Comparison of ENCODE assay signal across 8 cellular contexts in the genomic region with DNA sequence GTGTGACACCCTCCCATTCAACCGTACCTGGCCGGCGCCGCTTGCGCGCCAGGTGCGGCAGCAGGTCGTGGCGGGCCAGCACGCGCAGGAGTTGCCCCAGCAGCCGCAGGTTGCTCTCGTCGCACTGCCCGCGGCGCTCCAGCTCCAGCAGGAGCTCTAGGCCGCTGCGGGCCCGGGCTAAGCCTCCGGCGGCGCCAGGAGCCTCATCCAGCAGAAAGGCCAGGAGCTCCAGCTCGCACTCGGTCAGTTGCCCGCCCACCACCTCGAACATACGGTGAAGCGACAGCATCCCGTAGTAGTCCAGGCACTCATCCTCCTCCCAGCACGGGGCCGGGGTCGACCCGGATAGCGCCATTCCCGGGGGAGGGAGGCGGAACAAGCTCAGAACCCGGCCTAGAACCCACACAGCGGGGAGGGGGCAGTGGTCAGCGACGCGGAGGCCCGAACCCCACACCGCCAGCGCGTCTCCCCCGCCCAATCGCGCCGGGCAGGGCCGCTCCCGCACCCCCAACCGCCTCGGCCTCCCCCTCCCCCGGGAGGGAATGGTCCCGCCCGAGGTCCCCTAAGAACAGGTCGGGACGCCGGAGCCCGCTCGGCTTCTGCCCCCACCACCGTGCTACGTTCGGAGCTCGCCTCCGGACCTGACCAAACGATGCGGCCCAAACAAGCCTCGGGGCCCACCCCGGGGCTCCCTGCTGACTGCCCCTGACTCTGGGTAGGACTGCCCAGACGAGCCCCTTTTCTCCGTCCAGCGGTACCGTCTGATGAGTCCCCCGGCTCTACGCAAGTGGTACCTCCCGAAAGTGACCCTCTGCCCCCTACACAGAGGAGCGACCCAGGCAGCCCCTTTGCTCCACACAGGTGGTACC. TPM values are rescaled to one million over a fixed set of nuclear protein-coding genes. Genes with fewer than 3 reads are reported as not detected.
DNase-seq lines count a peak whose midpoint lies in the region; ATAC-seq and TF ChIP-seq lines count a peak whose summit lies in the region.

No MANE protein-coding gene starts in this region.

- TF ChIP-seq CTCF in lung (IDR thresholded peaks at IDR 0.05; ENCODE audit: control extremely low read depth, extremely low read depth): no peak

- no peaks in the 10 kb centered on the region for H3K27me3 Mint-ChIP-seq in activated CD4-positive, alpha-beta T cell treated with anti-CD3 and anti-CD28 coated beads for 36 hours
- H3K27me3 Mint-ChIP-seq in stimulated activated naive CD8-positive, alpha-beta T cell treated with anti-CD3 and anti-CD28 coated beads, Interleukin-15, amount 100 ng/mL, for 72 hours: no peaks in the 10 kb centered on the region

- H3K27me3 ChIP-seq in duodenal mucosa (ENCODE audit: control insufficient read depth in 1 of 2, insufficient read depth in 2 of 2, low read length in 2 of 2) (no peaks in the 10 kb centered on the region), lung (ENCODE audit: control insufficient read depth, insufficient read depth) (no peaks in the 10 kb centered on the region)

- H3K9ac ChIP-seq in duodenal mucosa (ENCODE audit: low read depth in 1 of 2, low read length in 2 of 2): peak overlapping the region; percentile 94 to 97

- H3K36me3 Mint-ChIP-seq in activated CD4-positive, alpha-beta T cell treated with anti-CD3 and anti-CD28 coated beads for 36 hours (ENCODE audit: low read depth): peaks cover 39% of the 10 kb centered on the region

- CTCF ChIA-PET in activated CD4-positive, alpha-beta T cell treated with anti-CD3 and anti-CD28 coated beads for 36 hours (lab: Charles Lee): interaction anchor here (0.6 to 1.8 kb wide), 8 partner anchors 19 to 438 kb away, joined by 3 to 4 read pairs (median 4); no protein-coding TSS in a partner anchor

- H3K4me3 Mint-ChIP-seq in activated CD4-positive, alpha-beta T cell treated with anti-CD3 and anti-CD28 coated beads for 36 hours: peak overlapping the region; percentile 85
- peak overlapping the region; percentile 92 to 93 for H3K4me3 Mint-ChIP-seq in stimulated activated naive CD8-positive, alpha-beta T cell treated with anti-CD3 and anti-CD28 coated beads, Interleukin-15, amount 100 ng/mL, for 72 hours

- 1 to 2% methylated on average over 73 to 79 of the region's 79 CpGs for WGBS in lung, 2 donors

- POLR2A ChIA-PET in activated CD4-positive, alpha-beta T cell treated with anti-CD3 and anti-CD28 coated beads for 36 hours (lab: Charles Lee): interaction anchor here (0.5 to 1.5 kb wide), 2 partner anchors 26 to 114 kb away, joined by 3 to 4 read pairs; a partner anchor contains a TSS

- H3K36me3 ChIP-seq in duodenal mucosa (ENCODE audit: control insufficient read depth in 1 of 2, insufficient read depth in 2 of 2, low read length in 2 of 2) (peaks cover 18 to 26% of the 10 kb centered on the region in 2 donors), lung (ENCODE audit: control insufficient read depth in 2 of 2, insufficient read depth in 2 of 2, low read length in 2 of 2) (peaks cover 0 to 12% of the 10 kb centered on the region in 2 donors)

- intact Hi-C loops in activated CD4-positive, alpha-beta T cell treated with anti-CD3 and anti-CD28 coated beads for 36 hours (cut with DNase I, micrococcal nuclease): loop anchor here (1.0 to 10.0 kb wide), 16 partner anchors 18 to 1245 kb away; a partner anchor contains a TSS

- H3K4me1 Mint-ChIP-seq in activated CD4-positive, alpha-beta T cell treated with anti-CD3 and anti-CD28 coated beads for 36 hours: peaks cover 67% of the 10 kb centered on the region
- peaks cover 75% of the 10 kb centered on the region for H3K4me1 Mint-ChIP-seq in stimulated activated naive CD8-positive, alpha-beta T cell treated with anti-CD3 and anti-CD28 coated beads, Interleukin-15, amount 100 ng/mL, for 72 hours

- H3K4me3 ChIP-seq in duodenal mucosa (ENCODE audit: low read depth in 1 of 2, low read length in 2 of 2) (peak overlapping the region; percentile 83 to 87), lung (peak overlapping the region; percentile 78)

- H3K9me3 ChIP-seq in duodenal mucosa (ENCODE audit: control insufficient read depth in 1 of 2, low read length in 2 of 2) (no peaks in the 10 kb centered on the region), lung (ENCODE audit: control insufficient read depth in 2 of 2, insufficient read depth in 1 of 2, low read length in 1 of 2) (no peaks in the 10 kb centered on the region)

- H3K4me1 ChIP-seq in duodenal mucosa (ENCODE audit: control insufficient read depth in 1 of 2, insufficient read depth in 2 of 2, low read length in 2 of 2): peaks cover 31 to 40% of the 10 kb centered on the region in 2 donors
- peaks cover 10 to 17% of the 10 kb centered on the region in 2 donors for H3K4me1 ChIP-seq in lung (ENCODE audit: control insufficient read depth in 2 of 2, insufficient read depth in 2 of 2, low read length in 2 of 2)

- H3K27ac ChIP-seq in duodenal mucosa (ENCODE audit: low read depth, low read length): peak overlapping the region; percentile 81
- H3K27ac ChIP-seq in lung (ENCODE audit: low read depth in 1 of 2, low read length in 1 of 2): peak overlapping the region; percentile 83 to 89

- no peaks in the 10 kb centered on the region for H3K9me3 Mint-ChIP-seq in activated CD4-positive, alpha-beta T cell treated with anti-CD3 and anti-CD28 coated beads for 36 hours (ENCODE audit: low read depth)
- H3K9me3 Mint-ChIP-seq in stimulated activated naive CD8-positive, alpha-beta T cell treated with anti-CD3 and anti-CD28 coated beads, Interleukin-15, amount 100 ng/mL, for 72 hours: no peaks in the 10 kb centered on the region

- H3K27ac Mint-ChIP-seq in activated CD4-positive, alpha-beta T cell treated with anti-CD3 and anti-CD28 coated beads for 36 hours: peak overlapping the region; percentile 90
- H3K27ac Mint-ChIP-seq in stimulated activated naive CD8-positive, alpha-beta T cell treated with anti-CD3 and anti-CD28 coated beads, Interleukin-15, amount 100 ng/mL, for 72 hours: peak overlapping the region; percentile 98 to 99

- ATAC-seq in activated CD4-positive, alpha-beta T cell treated with anti-CD3 and anti-CD28 coated beads for 36 hours: no peak
- ATAC-seq in HG03520 (IDR thresholded peaks at IDR 0.05; ENCODE audit: unreplicated experiment) (peak; percentile 19), lung (ENCODE audit: insufficient read depth, low FRiP score) (peak; percentile 5), HG03139 (IDR thresholded peaks at IDR 0.05; ENCODE audit: unreplicated experiment) (no peak)
- ATAC-seq in stimulated activated naive CD8-positive, alpha-beta T cell treated with anti-CD3 and anti-CD28 coated beads, Interleukin-15, amount 100 ng/mL, for 72 hours: peak; percentile 1

- peak; percentile 58 for DNase-seq in activated CD4-positive, alpha-beta T cell treated with anti-CD3 and anti-CD28 coated beads for 36 hours
- DNase-seq in activated CD4-positive, alpha-beta T cell treated with anti-CD3 and anti-CD28 coated beads, Interleukin-2, amount 50 U/mL, for 4 hours: no peak
- DNase-seq in T1000 (lab: John Stamatoyannopoulos, UW): peak; percentile 49
- DNase-seq in lung (ENCODE audit: low spot score): no peak
- peak; percentile 46 to 49 for DNase-seq in stimulated activated naive CD8-positive, alpha-beta T cell treated with anti-CD3 and anti-CD28 coated beads, Interleukin-15, amount 100 ng/mL, for 72 hours

RNA-seq across cellular contexts. Expression of a gene that starts 0.6 kb away (rescaled TPM):
- 10 to 100 TPM; 25.9 to 27.3 TPM for total RNA-seq in activated CD4-positive, alpha-beta T cell treated with anti-CD3 and anti-CD28 coated beads for 36 hours
- total RNA-seq in lung: 10 to 100 TPM; 34.1 to 39.4 TPM
- 10 to 100 TPM; 31.4 to 60.8 TPM for polyA plus RNA-seq in lung

RNA-seq across cellular contexts. Expression of a gene that starts 3.2 kb away (rescaled TPM):
- total RNA-seq in activated CD4-positive, alpha-beta T cell treated with anti-CD3 and anti-CD28 coated beads for 36 hours: 10 to 100 TPM; 11.9 to 15.2 TPM
- 10 to 100 TPM in 1 of 2 donors, 1 to 10 TPM in 1; 5.3 to 14.4 TPM for total RNA-seq in lung
- polyA plus RNA-seq in lung: 1 to 10 TPM; 4.6 to 5.5 TPM

RNA-seq across cellular contexts. Expression of a gene that starts 25.5 kb away (rescaled TPM):
- 10 to 100 TPM; 32.6 to 43.5 TPM for total RNA-seq in activated CD4-positive, alpha-beta T cell treated with anti-CD3 and anti-CD28 coated beads for 36 hours
- 10 to 100 TPM; 23.7 to 38.8 TPM for total RNA-seq in lung
- polyA plus RNA-seq in lung: 10 to 100 TPM; 53.7 to 54.2 TPM

RNA-seq across cellular contexts. Expression of a gene that starts 38.0 kb away (rescaled TPM):
- 10 to 100 TPM; 65.5 to 66.4 TPM for total RNA-seq in activated CD4-positive, alpha-beta T cell treated with anti-CD3 and anti-CD28 coated beads for 36 hours
- total RNA-seq in lung: 10 to 100 TPM; 24.2 to 53.6 TPM
- 10 to 100 TPM; 35.2 to 50.8 TPM for polyA plus RNA-seq in lung

RNA-seq across cellular contexts. Expression of a gene that starts 52.2 kb away (rescaled TPM):
- 10 to 100 TPM; 62.8 to 66.3 TPM for total RNA-seq in activated CD4-positive, alpha-beta T cell treated with anti-CD3 and anti-CD28 coated beads for 36 hours
- total RNA-seq in lung: 10 to 100 TPM; 31.2 to 84.5 TPM
- polyA plus RNA-seq in lung: 10 to 100 TPM; 38.2 to 43.0 TPM

Comparison
In these comparisons a context has a peak if more than half of its experiments do, and no peak if none do; other contexts are left out.
1. DNase-seq: peak in activated CD4-positive, alpha-beta T cell treated with anti-CD3 and anti-CD28 coated beads for 36 hours (single experiment), T1000 (single experiment) and stimulated activated naive CD8-positive, alpha-beta T cell treated with anti-CD3 and anti-CD28 coated beads, Interleukin-15, amount 100 ng/mL, for 72 hours (2 of 2); none in activated CD4-positive, alpha-beta T cell treated with anti-CD3 and anti-CD28 coated beads, Interleukin-2, amount 50 U/mL, for 4 hours (0 of 2) and lung (single experiment).
2. ATAC-seq: peak in HG03520 (single experiment), lung (single experiment) and stimulated activated naive CD8-positive, alpha-beta T cell treated with anti-CD3 and anti-CD28 coated beads, Interleukin-15, amount 100 ng/mL, for 72 hours (single experiment); none in activated CD4-positive, alpha-beta T cell treated with anti-CD3 and anti-CD28 coated beads for 36 hours (single experiment) and HG03139 (single experiment).